Comparison of ENCODE assay signal across 8 cellular contexts in the genomic region with DNA sequence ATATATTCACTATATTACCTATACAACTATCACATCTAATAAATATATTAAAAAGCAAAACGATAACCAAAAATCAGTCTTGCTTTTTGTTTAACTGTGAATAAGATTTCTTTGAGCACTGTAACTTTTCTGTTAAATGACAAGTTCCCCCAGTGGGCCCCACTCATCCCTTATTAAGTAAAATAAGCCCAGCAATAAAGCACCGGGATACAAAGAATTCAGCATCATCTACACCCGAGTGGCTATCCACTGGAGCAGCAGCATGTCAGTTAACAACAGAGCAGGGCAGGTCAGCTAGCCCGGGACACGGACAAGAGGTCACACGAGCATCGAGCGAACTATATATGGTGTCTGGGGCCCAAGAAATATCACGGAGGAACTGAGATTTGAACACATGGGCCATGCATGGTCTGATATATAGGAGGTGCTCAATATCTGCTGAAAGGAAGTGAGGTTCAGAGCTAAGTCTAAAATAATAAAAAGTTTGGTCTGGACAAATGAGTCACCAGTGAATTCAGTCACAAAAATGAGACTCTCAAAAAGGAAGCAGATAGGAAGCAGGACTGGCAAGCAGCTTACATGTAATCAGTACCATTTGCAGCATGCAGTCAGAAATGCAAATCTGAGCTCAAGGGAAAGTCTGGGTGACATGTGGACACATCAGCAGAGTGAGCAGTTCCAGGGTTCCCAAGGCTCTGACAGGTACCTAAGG. TPM values are rescaled to one million over a fixed set of nuclear protein-coding genes. Genes with fewer than 3 reads are reported as not detected.
A peak's percentile ranks its signal among the peaks of the same experiment; 100 is the strongest.
DNase-seq lines count a peak whose midpoint lies in the region; ATAC-seq, FAIRE-seq and TF ChIP-seq lines count a peak whose summit lies in the region.

No MANE protein-coding gene starts in this region.

- TF ChIP-seq CTCF in epithelial cell of esophagus (IDR thresholded peaks at IDR 0.05; ENCODE audit: insufficient read depth, low read depth, low read length, missing control alignments) = no peak
- no peak for TF ChIP-seq CTCF in nephron progenitor cell (IDR thresholded peaks at IDR 0.05)

- peaks cover 41% of the 10 kb centered on the region for H3K4me1 ChIP-seq in Karpas-422 (ENCODE audit: low read length)

- peak overlapping the region; percentile 72 for H3K27ac ChIP-seq in Karpas-422 (ENCODE audit: low read length)

- H3K9me3 Mint-ChIP-seq in nephron progenitor cell = peaks cover 3% of the 10 kb centered on the region

- H3K27me3 Mint-ChIP-seq in nephron progenitor cell (ENCODE audit: low read depth, poor library complexity) = peaks cover 26% of the 10 kb centered on the region

- H3K4me3 Mint-ChIP-seq in nephron progenitor cell = no peak overlapping the region

- peaks cover 18% of the 10 kb centered on the region for H3K36me3 ChIP-seq in Karpas-422 (ENCODE audit: insufficient read depth, low read length)

- peaks cover 16% of the 10 kb centered on the region for H3K36me3 Mint-ChIP-seq in nephron progenitor cell (ENCODE audit: low read depth)

- H2AFZ ChIP-seq in Karpas-422 (ENCODE audit: low read length) = peak overlapping the region; percentile 63

- no peak for FAIRE-seq in frontal cortex (lab: Jason Lieb, UNC)

- DNase-seq in Karpas-422 (peak; percentile 77), epithelial cell of esophagus (ENCODE audit: low read depth) (peak; percentile 39), iPS-NIHi11 (ENCODE audit: low spot score) (no peak), frontal cortex (ENCODE audit: low spot score in 2 of 2) (no peak), cortex of kidney (lab: John Stamatoyannopoulos, UW) (no peak), nephron progenitor cell (no peak)

- H3K27me3 ChIP-seq in Karpas-422 (ENCODE audit: low read length) = no peaks in the 10 kb centered on the region

- peaks cover 73% of the 10 kb centered on the region for H3K79me2 ChIP-seq in Karpas-422 (ENCODE audit: low read length)

- no peaks in the 10 kb centered on the region for H3K9me2 ChIP-seq in Karpas-422 (replicated peaks; ENCODE audit: insufficient read depth, low read length)

- peaks cover 25% of the 10 kb centered on the region for H3K4me1 Mint-ChIP-seq in nephron progenitor cell

- no peak overlapping the region for H3K27ac Mint-ChIP-seq in nephron progenitor cell

- H3K9ac ChIP-seq in Karpas-422 (ENCODE audit: low read length) = peak overlapping the region; percentile 47

- no peaks in the 10 kb centered on the region for H3K9me3 ChIP-seq in Karpas-422 (ENCODE audit: low read length)

- H3K4me3 ChIP-seq in Karpas-422 (ENCODE audit: low read length) = peak overlapping the region; percentile 42
- H3K4me3 ChIP-seq in epithelial cell of esophagus (ENCODE audit: low read length) = no peak overlapping the region

- peak overlapping the region; percentile 70 for H3K4me2 ChIP-seq in Karpas-422 (ENCODE audit: low read depth, low read length, poor library complexity, severe bottlenecking)

- H4K20me1 ChIP-seq in Karpas-422 (ENCODE audit: insufficient read depth, low read depth, low read length) = no peaks in the 10 kb centered on the region

- ATAC-seq in GM18498 (IDR thresholded peaks at IDR 0.05; ENCODE audit: unreplicated experiment) (peak; percentile 61), GM21576 (IDR thresholded peaks at IDR 0.05; ENCODE audit: unreplicated experiment) (peak; percentile 64)

RNA-seq across cellular contexts. Expression of a gene that starts 4.1 kb away (rescaled TPM):
- 15.4 and 33.8 TPM in 2 replicates for total RNA-seq in Karpas-422 (2014; rRNA removed; shearing (Covaris generic); ENCODE audit: low replicate concordance)
- 31.8 TPM for total RNA-seq in frontal cortex

Comparison
In these comparisons a context has a peak if more than half of its experiments do, and no peak if none do; other contexts are left out.
1. DNase-seq: peak in Karpas-422 (single experiment) and epithelial cell of esophagus (single experiment); none in iPS-NIHi11 (single experiment), frontal cortex (0 of 2), cortex of kidney (single experiment) and nephron progenitor cell (single experiment).